In the genomic region with DNA sequence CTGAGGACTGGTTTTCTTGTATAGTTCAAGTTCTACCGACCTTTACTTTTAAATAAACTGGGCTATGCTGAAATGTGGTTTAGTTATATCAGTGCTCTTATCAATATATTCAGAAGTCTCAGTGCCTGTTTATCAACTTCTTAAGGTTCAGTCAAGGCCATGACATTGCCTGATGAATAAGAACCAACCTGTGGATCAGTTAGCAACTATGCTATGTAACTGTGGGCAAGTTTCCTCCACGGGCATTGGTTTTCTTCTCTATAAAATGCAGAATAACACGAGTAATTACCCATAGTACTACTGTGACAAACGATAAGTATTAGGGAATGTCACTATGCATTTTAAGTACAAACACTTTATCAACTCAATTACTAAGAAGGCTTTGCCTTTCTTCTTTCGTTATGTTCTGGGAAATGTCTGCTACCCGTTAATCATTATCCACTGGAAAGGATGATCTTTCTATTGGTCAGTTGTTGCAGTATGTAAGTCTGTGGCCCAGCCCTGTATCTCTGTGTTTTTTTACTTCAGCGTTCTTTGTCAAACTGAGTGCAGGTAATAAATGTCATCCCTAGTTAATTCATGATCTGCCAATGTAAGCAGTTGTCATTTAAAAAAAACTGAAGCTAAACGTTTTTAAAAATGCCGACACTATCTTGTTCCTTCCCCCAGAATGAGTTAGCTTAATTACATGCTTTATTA, we compare ENCODE assay signal across 17 cellular contexts.
"Had no signal": no experiment of that assay in that cellular context is flagged by ENCODE, and none has a peak within 500 bp of the region (broad histone marks: within the 10 kb centered on the region; RNA-seq: fewer than 3 reads in every experiment).

No MANE protein-coding gene starts in this region.

- H3K4me3 Mint-ChIP-seq: activated B cell treated with CpG ODN at 0.5 μM for 24 hours; activated CD4-positive, alpha-beta T cell treated with anti-CD3 and anti-CD28 coated beads, Interleukin-2, amount 10 ng/mL, durations not matched to agents 7 days and 5 days; activated naive CD4-positive, alpha-beta T cell treated with anti-CD3 and anti-CD28 coated beads, Interleukin-2, amount 50 U/mL, for 24 hours; activated T-helper 17 cell treated with anti-CD3 and anti-CD28 coated beads, Interleukin-2, amount 50 U/mL, for 72 hours; dendritic cell treated with granulocyte-macrophage colony-stimulating factor and Interleukin-4, amounts not matched to agents 40 ng/mL and 50 ng/mL, for 4 days; endodermal cell; immature natural killer cell; neural crest cell; stimulated activated effector memory CD8-positive, alpha-beta T cell treated with anti-CD3 and anti-CD28 coated beads, Interleukin-12 subunit alpha, Interleukin-12 subunit beta, amount 100 ng/mL, for 72 hours; T-helper 17 cell had no signal

- H3K27ac ChIP-seq: body of pancreas, skin epidermis had no signal

- H3K9me3 ChIP-seq: body of pancreas had no signal

- DNase-seq: activated B cell treated with CpG ODN at 0.5 μM for 24 hours; activated CD4-positive, alpha-beta T cell treated with anti-CD3 and anti-CD28 coated beads, Interleukin-2, amount 10 ng/mL, durations not matched to agents 7 days and 5 days; activated CD8-positive, alpha-beta memory T cell treated with anti-CD3 and anti-CD28 coated beads for 24 hours; activated T-cell treated with anti-CD3 and anti-CD28 coated beads for 4 hours; body of pancreas; endodermal cell; glutamatergic neuron; immature natural killer cell; mammary epithelial cell; T-helper 17 cell; trophoblast cell had no signal

- H3K36me3 Mint-ChIP-seq: activated naive CD4-positive, alpha-beta T cell treated with anti-CD3 and anti-CD28 coated beads, Interleukin-2, amount 50 U/mL, for 24 hours; immature natural killer cell; stimulated activated effector memory CD8-positive, alpha-beta T cell treated with anti-CD3 and anti-CD28 coated beads, Interleukin-12 subunit alpha, Interleukin-12 subunit beta, amount 100 ng/mL, for 72 hours had no signal

- H3K27ac Mint-ChIP-seq: activated B cell treated with CpG ODN at 0.5 μM for 24 hours; activated CD4-positive, alpha-beta T cell treated with anti-CD3 and anti-CD28 coated beads, Interleukin-2, amount 10 ng/mL, durations not matched to agents 7 days and 5 days; activated naive CD4-positive, alpha-beta T cell treated with anti-CD3 and anti-CD28 coated beads, Interleukin-2, amount 50 U/mL, for 24 hours; activated T-helper 17 cell treated with anti-CD3 and anti-CD28 coated beads, Interleukin-2, amount 50 U/mL, for 72 hours; dendritic cell treated with granulocyte-macrophage colony-stimulating factor and Interleukin-4, amounts not matched to agents 40 ng/mL and 50 ng/mL, for 4 days; endodermal cell; immature natural killer cell; stimulated activated effector memory CD8-positive, alpha-beta T cell treated with anti-CD3 and anti-CD28 coated beads, Interleukin-12 subunit alpha, Interleukin-12 subunit beta, amount 100 ng/mL, for 72 hours; T-helper 17 cell had no signal

- H3K9me3 Mint-ChIP-seq: activated B cell treated with CpG ODN at 0.5 μM for 24 hours; activated CD4-positive, alpha-beta T cell treated with anti-CD3 and anti-CD28 coated beads, Interleukin-2, amount 10 ng/mL, durations not matched to agents 7 days and 5 days; activated naive CD4-positive, alpha-beta T cell treated with anti-CD3 and anti-CD28 coated beads, Interleukin-2, amount 50 U/mL, for 24 hours; dendritic cell treated with granulocyte-macrophage colony-stimulating factor and Interleukin-4, amounts not matched to agents 40 ng/mL and 50 ng/mL, for 4 days; neural crest cell had no signal

- H3K4me1 Mint-ChIP-seq: activated B cell treated with CpG ODN at 0.5 μM for 24 hours; activated CD4-positive, alpha-beta T cell treated with anti-CD3 and anti-CD28 coated beads, Interleukin-2, amount 10 ng/mL, durations not matched to agents 7 days and 5 days; activated naive CD4-positive, alpha-beta T cell treated with anti-CD3 and anti-CD28 coated beads, Interleukin-2, amount 50 U/mL, for 24 hours; activated T-helper 17 cell treated with anti-CD3 and anti-CD28 coated beads, Interleukin-2, amount 50 U/mL, for 72 hours; immature natural killer cell; neural crest cell; stimulated activated effector memory CD8-positive, alpha-beta T cell treated with anti-CD3 and anti-CD28 coated beads, Interleukin-12 subunit alpha, Interleukin-12 subunit beta, amount 100 ng/mL, for 72 hours; T-helper 17 cell had no signal

- H3K4me1 ChIP-seq: body of pancreas had no signal

- H3K27me3 ChIP-seq: body of pancreas had no signal

- H3K27me3 Mint-ChIP-seq: activated B cell treated with CpG ODN at 0.5 μM for 24 hours; activated CD4-positive, alpha-beta T cell treated with anti-CD3 and anti-CD28 coated beads, Interleukin-2, amount 10 ng/mL, durations not matched to agents 7 days and 5 days; activated naive CD4-positive, alpha-beta T cell treated with anti-CD3 and anti-CD28 coated beads, Interleukin-2, amount 50 U/mL, for 24 hours; activated T-helper 17 cell treated with anti-CD3 and anti-CD28 coated beads, Interleukin-2, amount 50 U/mL, for 72 hours; dendritic cell treated with granulocyte-macrophage colony-stimulating factor and Interleukin-4, amounts not matched to agents 40 ng/mL and 50 ng/mL, for 4 days; T-helper 17 cell had no signal

- H3K4me3 ChIP-seq: body of pancreas, skin epidermis had no signal
